9 cellular contexts compared by ENCODE assay signal in genomic region chr6:89952696-89953095, GRCh38. TPM values are rescaled to one million over a fixed set of nuclear protein-coding genes. Genes with fewer than 3 reads are reported as not detected.
A peak's percentile ranks its signal among the peaks of the same experiment; 100 is the strongest.
DNase-seq lines count a peak whose midpoint lies in the region; ATAC-seq and TF ChIP-seq lines count a peak whose summit lies in the region.
"Had no signal": no experiment of that assay in that cellular context is flagged by ENCODE, and none has a peak within 500 bp of the region (broad histone marks: within the 10 kb centered on the region; RNA-seq: fewer than 3 reads in every experiment).

No MANE protein-coding gene starts in this region.

- H3K4me3 ChIP-seq in SK-N-SH (ENCODE audit: low read depth in 2 of 2, low read length in 1 of 2): no peak overlapping the region
- H3K4me3 ChIP-seq in epithelial cell of esophagus (ENCODE audit: low read length): no peak overlapping the region
- H3K4me3 ChIP-seq in right cardiac atrium (ENCODE audit: low read length): no peak overlapping the region
- H3K4me3 ChIP-seq: heart right ventricle had no signal

- peak overlapping the region; percentile 41 for H3K4me3 Mint-ChIP-seq in activated CD4-positive, alpha-beta T cell treated with anti-CD3 and anti-CD28 coated beads, Interleukin-2, amount 10 ng/mL, durations not matched to agents 7 days and 5 days

- no peaks in the 10 kb centered on the region for H3F3A ChIP-seq in SK-N-SH (replicated peaks; ENCODE audit: insufficient read depth)

- H3K4me1 Mint-ChIP-seq in activated CD4-positive, alpha-beta T cell treated with anti-CD3 and anti-CD28 coated beads, Interleukin-2, amount 10 ng/mL, durations not matched to agents 7 days and 5 days: peaks cover 70% of the 10 kb centered on the region

- H3K27me3 ChIP-seq in SK-N-SH (ENCODE audit: insufficient read depth) (no peaks in the 10 kb centered on the region), right cardiac atrium (ENCODE audit: control insufficient read depth, insufficient read depth) (no peaks in the 10 kb centered on the region)
- H3K27me3 ChIP-seq: heart right ventricle had no signal

- H2AFZ ChIP-seq in SK-N-SH (ENCODE audit: low read depth): no peak overlapping the region

- H3K9me2 ChIP-seq in SK-N-SH: no peaks in the 10 kb centered on the region

- H3K9me3 ChIP-seq in SK-N-SH (no peaks in the 10 kb centered on the region), right cardiac atrium (ENCODE audit: control insufficient read depth, low read length) (no peaks in the 10 kb centered on the region)
- H3K9me3 ChIP-seq: heart right ventricle had no signal

- H3K4me1 ChIP-seq in SK-N-SH (ENCODE audit: control insufficient read depth in 1 of 2, insufficient read depth in 2 of 2, low read depth in 1 of 2, low read length in 1 of 2) (peaks cover 0 to 28% of the 10 kb centered on the region in 2 experiments; a peak in 2 of 4 replicates), right cardiac atrium (ENCODE audit: control insufficient read depth, insufficient read depth, low read length) (no peaks in the 10 kb centered on the region)

- CTCF ChIA-PET in SK-N-SH (lab: Yijun Ruan, JAX): interaction anchor here (0.9 to 3.9 kb wide), 7 partner anchors 11 to 524 kb away, joined by 3 to 22 read pairs (median 3); no protein-coding TSS in a partner anchor
- CTCF ChIA-PET in activated CD4-positive, alpha-beta T cell treated with anti-CD3 and anti-CD28 coated beads, Interleukin-2, amount 10 ng/mL, durations not matched to agents 7 days and 5 days (lab: Charles Lee): interaction anchor here (0.8 to 3.9 kb wide), 4 partner anchors 12 to 527 kb away, joined by 5 to 23 read pairs (median 6); no protein-coding TSS in a partner anchor

- TF ChIP-seq EP300 in SK-N-SH (IDR thresholded peaks at IDR 0.05; ENCODE audit: borderline replicate concordance in 1 of 2, low read depth in 1 of 2, low read length in 1 of 2): no peak

- intact Hi-C loops in right cardiac atrium (cut with DNase I): no loop called here

- H3K4me2 ChIP-seq in SK-N-SH: no peak overlapping the region

- POLR2A ChIA-PET in SK-N-SH (lab: Yijun Ruan, JAX): interaction anchor here (0.6 to 1.1 kb wide), 2 partner anchors 13 to 16 kb away, joined by 4 read pairs; no protein-coding TSS in a partner anchor
- POLR2A ChIA-PET in activated CD4-positive, alpha-beta T cell treated with anti-CD3 and anti-CD28 coated beads, Interleukin-2, amount 10 ng/mL, durations not matched to agents 7 days and 5 days (lab: Charles Lee): no interaction called here

- no peak overlapping the region for H3K9ac ChIP-seq in SK-N-SH

- H3K36me3 ChIP-seq in SK-N-SH (replicated peaks in 1 of 2; ENCODE audit: control insufficient read depth in 1 of 2, insufficient read depth in 2 of 2, low read length in 1 of 2): no peaks in the 10 kb centered on the region

- peak overlapping the region; percentile 88 for H3K27ac Mint-ChIP-seq in activated CD4-positive, alpha-beta T cell treated with anti-CD3 and anti-CD28 coated beads, Interleukin-2, amount 10 ng/mL, durations not matched to agents 7 days and 5 days

- no peaks in the 10 kb centered on the region for H3K27me3 Mint-ChIP-seq in activated CD4-positive, alpha-beta T cell treated with anti-CD3 and anti-CD28 coated beads, Interleukin-2, amount 10 ng/mL, durations not matched to agents 7 days and 5 days

- DNase-seq in SK-N-SH (no peak), epithelial cell of esophagus (ENCODE audit: low read depth) (peak; percentile 83), stromal cell of bone marrow (ENCODE audit: low read depth) (peak; percentile 44), right cardiac atrium (no peak), RPMI8226 (no peak)
- peak; percentile 77 for DNase-seq in activated CD4-positive, alpha-beta T cell treated with anti-CD3 and anti-CD28 coated beads, Interleukin-2, amount 10 ng/mL, durations not matched to agents 7 days and 5 days
- DNase-seq: heart right ventricle had no signal

- no peaks in the 10 kb centered on the region for H4K20me1 ChIP-seq in SK-N-SH (ENCODE audit: insufficient read depth)

- ATAC-seq in SK-N-SH treated with all-trans-retinoic acid at 6 μM for 48 hours (peak; percentile 31; the same call in 2 of the 3 replicates), esophagus mucosa (no peak), right cardiac atrium (no peak)

- TF ChIP-seq CTCF in SK-N-SH (IDR thresholded peaks at IDR 0.05): no peak
- TF ChIP-seq CTCF in epithelial cell of esophagus (IDR thresholded peaks at IDR 0.05; ENCODE audit: insufficient read depth, low read depth, low read length, missing control alignments): no peak

- H3K79me2 ChIP-seq in SK-N-SH (ENCODE audit: insufficient read depth): no peaks in the 10 kb centered on the region

- TF ChIP-seq RAD21 in SK-N-SH (IDR thresholded peaks at IDR 0.05; ENCODE audit: low read length): no peak

- H3K9me3 Mint-ChIP-seq in activated CD4-positive, alpha-beta T cell treated with anti-CD3 and anti-CD28 coated beads, Interleukin-2, amount 10 ng/mL, durations not matched to agents 7 days and 5 days: no peaks in the 10 kb centered on the region

- H3K36me3 Mint-ChIP-seq in activated CD4-positive, alpha-beta T cell treated with anti-CD3 and anti-CD28 coated beads, Interleukin-2, amount 10 ng/mL, durations not matched to agents 7 days and 5 days (ENCODE audit: low read depth): peaks cover 54% of the 10 kb centered on the region

- H3K27ac ChIP-seq in SK-N-SH (ENCODE audit: low read depth in 2 of 2, low read length in 1 of 2) (peak overlapping the region in 1 of 2 experiments; percentile 62; a peak in 2 of 4 replicates), right cardiac atrium (ENCODE audit: low read length) (no peak overlapping the region)
- H3K27ac ChIP-seq: heart right ventricle had no signal

- WGBS in SK-N-SH (ENCODE audit: low lambda C conversion rate): 44% methylated on average over 3 of the region's 4 CpGs
- WGBS in right cardiac atrium: 76% methylated on average over 4 of the region's 4 CpGs

TF ChIP-seq in SK-N-SH treated with all-trans-retinoic acid at 6 μM for 48 hours, 23 proteins besides CTCF, POLR2A, EP300 and RAD21 (continues in another document):
- TF ChIP-seq ARNTL (CRISPR knock-in tag; IDR thresholded peaks at IDR 0.05; ENCODE audit: borderline replicate concordance, low read depth) (no peak), ZC3H10 (CRISPR knock-in tag; IDR thresholded peaks at IDR 0.05) (no peak), ISL1 (CRISPR knock-in tag; IDR thresholded peaks at IDR 0.05) (no peak), CSDC2 (CRISPR knock-in tag; IDR thresholded peaks at IDR 0.05) (no peak)
- TF ChIP-seq, protein P1, sequence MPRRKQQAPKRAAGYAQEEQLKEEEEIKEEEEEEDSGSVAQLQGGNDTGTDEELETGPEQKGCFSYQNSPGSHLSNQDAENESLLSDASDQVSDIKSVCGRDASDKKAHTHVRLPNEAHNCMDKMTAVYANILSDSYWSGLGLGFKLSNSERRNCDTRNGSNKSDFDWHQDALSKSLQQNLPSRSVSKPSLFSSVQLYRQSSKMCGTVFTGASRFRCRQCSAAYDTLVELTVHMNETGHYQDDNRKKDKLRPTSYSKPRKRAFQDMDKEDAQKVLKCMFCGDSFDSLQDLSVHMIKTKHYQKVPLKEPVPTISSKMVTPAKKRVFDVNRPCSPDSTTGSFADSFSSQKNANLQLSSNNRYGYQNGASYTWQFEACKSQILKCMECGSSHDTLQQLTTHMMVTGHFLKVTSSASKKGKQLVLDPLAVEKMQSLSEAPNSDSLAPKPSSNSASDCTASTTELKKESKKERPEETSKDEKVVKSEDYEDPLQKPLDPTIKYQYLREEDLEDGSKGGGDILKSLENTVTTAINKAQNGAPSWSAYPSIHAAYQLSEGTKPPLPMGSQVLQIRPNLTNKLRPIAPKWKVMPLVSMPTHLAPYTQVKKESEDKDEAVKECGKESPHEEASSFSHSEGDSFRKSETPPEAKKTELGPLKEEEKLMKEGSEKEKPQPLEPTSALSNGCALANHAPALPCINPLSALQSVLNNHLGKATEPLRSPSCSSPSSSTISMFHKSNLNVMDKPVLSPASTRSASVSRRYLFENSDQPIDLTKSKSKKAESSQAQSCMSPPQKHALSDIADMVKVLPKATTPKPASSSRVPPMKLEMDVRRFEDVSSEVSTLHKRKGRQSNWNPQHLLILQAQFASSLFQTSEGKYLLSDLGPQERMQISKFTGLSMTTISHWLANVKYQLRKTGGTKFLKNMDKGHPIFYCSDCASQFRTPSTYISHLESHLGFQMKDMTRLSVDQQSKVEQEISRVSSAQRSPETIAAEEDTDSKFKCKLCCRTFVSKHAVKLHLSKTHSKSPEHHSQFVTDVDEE (CRISPR knock-in tag; IDR thresholded peaks at IDR 0.05): no peak

TF ChIP-seq in SK-N-SH, 30 proteins besides CTCF, POLR2A, EP300 and RAD21 (continues in another document):
- TF ChIP-seq NRF1 (IDR thresholded peaks at IDR 0.05; ENCODE audit: low read depth, low read length) (no peak), SMC3 (IDR thresholded peaks at IDR 0.05; ENCODE audit: low read depth, low read length) (no peak), CHD2 (IDR thresholded peaks at IDR 0.05; ENCODE audit: low read length, partially characterized antibody) (no peak), FOXM1 (IDR thresholded peaks at IDR 0.05; ENCODE audit: low read depth) (no peak), RXRA (IDR thresholded peaks at IDR 0.05; ENCODE audit: borderline replicate concordance, low read depth) (no peak), NFIC (IDR thresholded peaks at IDR 0.05; ENCODE audit: borderline replicate concordance) (no peak), FOSL2 (IDR thresholded peaks at IDR 0.05; ENCODE audit: borderline replicate concordance, low read depth) (no peak), ELF1 (IDR thresholded peaks at IDR 0.05) (no peak), GABPA (IDR thresholded peaks at IDR 0.05; ENCODE audit: low read depth) (no peak)
- TF ChIP-seq, protein P2, sequence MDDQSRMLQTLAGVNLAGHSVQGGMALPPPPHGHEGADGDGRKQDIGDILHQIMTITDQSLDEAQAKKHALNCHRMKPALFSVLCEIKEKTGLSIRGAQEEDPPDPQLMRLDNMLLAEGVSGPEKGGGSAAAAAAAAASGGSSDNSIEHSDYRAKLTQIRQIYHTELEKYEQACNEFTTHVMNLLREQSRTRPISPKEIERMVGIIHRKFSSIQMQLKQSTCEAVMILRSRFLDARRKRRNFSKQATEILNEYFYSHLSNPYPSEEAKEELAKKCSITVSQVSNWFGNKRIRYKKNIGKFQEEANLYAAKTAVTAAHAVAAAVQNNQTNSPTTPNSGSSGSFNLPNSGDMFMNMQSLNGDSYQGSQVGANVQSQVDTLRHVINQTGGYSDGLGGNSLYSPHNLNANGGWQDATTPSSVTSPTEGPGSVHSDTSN (IDR thresholded peaks at IDR 0.05): no peak
- TF ChIP-seq, protein P3, sequence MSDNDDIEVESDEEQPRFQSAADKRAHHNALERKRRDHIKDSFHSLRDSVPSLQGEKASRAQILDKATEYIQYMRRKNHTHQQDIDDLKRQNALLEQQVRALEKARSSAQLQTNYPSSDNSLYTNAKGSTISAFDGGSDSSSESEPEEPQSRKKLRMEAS (IDR thresholded peaks at IDR 0.05; ENCODE audit: low read depth): no peak

RNA-seq across cellular contexts. Expression of gene GJA10, which starts 58.4 kb away (rescaled TPM):
- polyA plus RNA-seq in SK-N-SH (2012; rRNA removed) (not detected in 2 replicates), right cardiac atrium (not detected)
- polyA plus RNA-seq in SK-N-SH (2012; cell fraction: cytosol; rRNA removed): not detected in 2 replicates
- not detected in 2 replicates for polyA plus RNA-seq in SK-N-SH (2012; cell fraction: nucleus; rRNA removed)
- not detected for total RNA-seq in activated CD4-positive, alpha-beta T cell treated with anti-CD3 and anti-CD28 coated beads, Interleukin-2, amount 10 ng/mL, durations not matched to agents 7 days and 5 days
- total RNA-seq in esophagus mucosa (not detected), right cardiac atrium (not detected)
- total RNA-seq: heart right ventricle had no signal
- polyA plus RNA-seq: heart right ventricle had no signal

Comparison
In these comparisons a context has a peak if more than half of its experiments do, and no peak if none do; other contexts are left out.
1. DNase-seq: peak in activated CD4-positive, alpha-beta T cell treated with anti-CD3 and anti-CD28 coated beads, Interleukin-2, amount 10 ng/mL, durations not matched to agents 7 days and 5 days (single experiment), epithelial cell of esophagus (single experiment) and stromal cell of bone marrow (single experiment); none in SK-N-SH (single experiment), right cardiac atrium (0 of 3) and RPMI8226 (single experiment).